15 cellular contexts compared by ENCODE assay signal in the genomic region with DNA sequence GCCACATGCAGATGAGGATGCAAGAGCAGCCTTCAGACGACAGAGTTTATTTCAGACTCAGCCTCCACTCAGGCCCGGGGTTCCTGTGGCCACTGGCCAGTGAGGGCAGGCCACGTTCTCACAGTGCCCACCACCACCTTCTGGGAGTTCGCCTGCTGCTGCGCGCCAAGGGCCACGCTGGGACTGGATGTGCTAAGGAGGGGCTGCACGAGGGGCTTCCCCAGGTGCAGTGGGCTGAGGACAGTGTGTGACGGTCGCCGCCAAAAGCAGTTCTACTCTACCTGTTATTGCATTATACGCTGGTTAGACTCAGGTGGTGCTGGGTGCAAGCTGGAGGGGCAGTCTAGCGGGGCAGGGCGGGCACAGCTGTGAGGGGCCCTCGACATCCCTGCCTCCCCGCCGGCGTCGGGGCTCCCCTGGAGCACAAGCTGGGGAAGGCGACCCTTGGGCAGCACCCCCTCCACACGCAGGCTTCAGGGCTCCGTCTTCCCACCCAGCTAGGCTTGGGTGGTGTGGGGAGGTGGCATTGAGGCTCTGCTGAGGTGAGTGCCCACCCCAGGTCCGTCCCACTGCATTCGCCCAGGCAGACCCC. TPM values are rescaled to one million over a fixed set of nuclear protein-coding genes. Genes with fewer than 3 reads are reported as not detected.
DNase-seq lines count a peak whose midpoint lies in the region; ATAC-seq, FAIRE-seq and TF ChIP-seq lines count a peak whose summit lies in the region.
"Had no signal": no experiment of that assay in that cellular context is flagged by ENCODE, and none has a peak within 500 bp of the region (broad histone marks: within the 10 kb centered on the region; RNA-seq: fewer than 3 reads in every experiment).

No MANE protein-coding gene starts in this region.

- peak overlapping the region; percentile 25 for H3K27ac Mint-ChIP-seq in activated naive CD8-positive, alpha-beta T cell treated with anti-CD3 and anti-CD28 coated beads, Interleukin-2, amount 10 ng/mL, durations not matched to agents 7 days and 5 days
- H3K27ac Mint-ChIP-seq in activated naive CD8-positive, alpha-beta T cell treated with anti-CD3 and anti-CD28 coated beads, Interleukin-2, amount 50 U/mL, for 24 hours: no peak overlapping the region
- H3K27ac Mint-ChIP-seq: CD4-positive, CD25-positive, alpha-beta regulatory T cell; GM23338 had no signal

- no peak for FAIRE-seq in H54 (lab: Jason Lieb, UNC)
- FAIRE-seq: GM12878, GM18507 had no signal

- no peak overlapping the region for H3K4me3 Mint-ChIP-seq in activated naive CD8-positive, alpha-beta T cell treated with anti-CD3 and anti-CD28 coated beads, Interleukin-2, amount 10 ng/mL, durations not matched to agents 7 days and 5 days
- no peak overlapping the region for H3K4me3 Mint-ChIP-seq in activated naive CD8-positive, alpha-beta T cell treated with anti-CD3 and anti-CD28 coated beads, Interleukin-2, amount 50 U/mL, for 24 hours
- H3K4me3 Mint-ChIP-seq: CD4-positive, CD25-positive, alpha-beta regulatory T cell; GM23338 had no signal

- POLR2A ChIA-PET in activated naive CD8-positive, alpha-beta T cell treated with anti-CD3 and anti-CD28 coated beads, Interleukin-2, amount 10 ng/mL, durations not matched to agents 7 days and 5 days (lab: Charles Lee): interaction anchor here (1.2 kb wide), 1 partner anchor 9 kb away, joined by 7 read pairs; no protein-coding TSS in a partner anchor
- POLR2A ChIA-PET in RWPE1 (lab: Yijun Ruan, JAX; ENCODE audit: low non-redundant PET): interaction anchor here (0.5 kb wide), 1 partner anchor 205 kb away, joined by 3 read pairs; no protein-coding TSS in a partner anchor

- no peak for DNase-seq in activated naive CD8-positive, alpha-beta T cell treated with anti-CD3 and anti-CD28 coated beads, Interleukin-2, amount 10 ng/mL, durations not matched to agents 7 days and 5 days
- no peak for DNase-seq in activated naive CD8-positive, alpha-beta T cell treated with anti-CD3 and anti-CD28 coated beads, Interleukin-2, amount 50 U/mL, for 24 hours
- DNase-seq in H54 (ENCODE audit: insufficient read length, low spot score) (no peak), RWPE1 (ENCODE audit: low spot score) (no peak), NCI-H146 (lab: John Stamatoyannopoulos, UW) (no peak), anterior cingulate cortex (lab: John Stamatoyannopoulos, UW) (no peak), NCI-H1105 (lab: John Stamatoyannopoulos, UW) (no peak)
- DNase-seq: Calu3; CD4-positive, CD25-positive, alpha-beta regulatory T cell; DMS79; KG1 had no signal

- peak overlapping the region; percentile 15; the same call in 1 of the 2 replicates for H3K27ac ChIP-seq in RWPE1
- H3K27ac ChIP-seq: 22Rv1 had no signal

- H3K9me3 Mint-ChIP-seq in activated naive CD8-positive, alpha-beta T cell treated with anti-CD3 and anti-CD28 coated beads, Interleukin-2, amount 10 ng/mL, durations not matched to agents 7 days and 5 days: no peaks in the 10 kb centered on the region
- no peaks in the 10 kb centered on the region for H3K9me3 Mint-ChIP-seq in activated naive CD8-positive, alpha-beta T cell treated with anti-CD3 and anti-CD28 coated beads, Interleukin-2, amount 50 U/mL, for 24 hours
- H3K9me3 Mint-ChIP-seq: CD4-positive, CD25-positive, alpha-beta regulatory T cell; GM23338 had no signal

- H3K27me3 Mint-ChIP-seq in activated naive CD8-positive, alpha-beta T cell treated with anti-CD3 and anti-CD28 coated beads, Interleukin-2, amount 10 ng/mL, durations not matched to agents 7 days and 5 days: no peaks in the 10 kb centered on the region
- peaks cover 2% of the 10 kb centered on the region for H3K27me3 Mint-ChIP-seq in activated naive CD8-positive, alpha-beta T cell treated with anti-CD3 and anti-CD28 coated beads, Interleukin-2, amount 50 U/mL, for 24 hours
- H3K27me3 Mint-ChIP-seq: CD4-positive, CD25-positive, alpha-beta regulatory T cell had no signal

- H3K4me1 Mint-ChIP-seq in activated naive CD8-positive, alpha-beta T cell treated with anti-CD3 and anti-CD28 coated beads, Interleukin-2, amount 10 ng/mL, durations not matched to agents 7 days and 5 days: peaks cover 7% of the 10 kb centered on the region
- H3K4me1 Mint-ChIP-seq in activated naive CD8-positive, alpha-beta T cell treated with anti-CD3 and anti-CD28 coated beads, Interleukin-2, amount 50 U/mL, for 24 hours: peaks cover 5% of the 10 kb centered on the region

- CTCF ChIA-PET in RWPE1 (lab: Yijun Ruan, JAX): no interaction called here

- no peak for ATAC-seq in activated naive CD8-positive, alpha-beta T cell treated with anti-CD3 and anti-CD28 coated beads, Interleukin-2, amount 10 ng/mL, durations not matched to agents 7 days and 5 days (ENCODE audit: low read depth)
- no peak for ATAC-seq in activated naive CD8-positive, alpha-beta T cell treated with anti-CD3 and anti-CD28 coated beads, Interleukin-2, amount 50 U/mL, for 24 hours
- ATAC-seq: GM23338 had no signal

- TF ChIP-seq POLR2A in H54 (IDR thresholded peaks at IDR 0.05; ENCODE audit: low read depth, low read length): 0 out of 2 replicates have a peak, but pooled peaks have one; percentile 8

- H3K36me3 Mint-ChIP-seq in activated naive CD8-positive, alpha-beta T cell treated with anti-CD3 and anti-CD28 coated beads, Interleukin-2, amount 10 ng/mL, durations not matched to agents 7 days and 5 days: peaks cover 7% of the 10 kb centered on the region
- H3K36me3 Mint-ChIP-seq in activated naive CD8-positive, alpha-beta T cell treated with anti-CD3 and anti-CD28 coated beads, Interleukin-2, amount 50 U/mL, for 24 hours (ENCODE audit: low read depth): peaks cover 3% of the 10 kb centered on the region
- H3K36me3 Mint-ChIP-seq: CD4-positive, CD25-positive, alpha-beta regulatory T cell had no signal

- TF ChIP-seq CTCF in RWPE1 (conservative IDR thresholded peaks at IDR 0.05; ENCODE audit: low read depth): no peak

RNA-seq across cellular contexts. Expression of a gene that starts 2.7 kb away (rescaled TPM):
- total RNA-seq in activated naive CD8-positive, alpha-beta T cell treated with anti-CD3 and anti-CD28 coated beads, Interleukin-2, amount 10 ng/mL, durations not matched to agents 7 days and 5 days: under 1 TPM in 1 of 2 experiments, not detected in 1; 0.37 TPM
- total RNA-seq: Calu3; CD4-positive, CD25-positive, alpha-beta regulatory T cell had no signal

RNA-seq across cellular contexts. Expression of a gene that starts 9.9 kb away (rescaled TPM):
- 10 to 100 TPM; 59.8 to 62.4 TPM for total RNA-seq in activated naive CD8-positive, alpha-beta T cell treated with anti-CD3 and anti-CD28 coated beads, Interleukin-2, amount 10 ng/mL, durations not matched to agents 7 days and 5 days

RNA-seq across cellular contexts. Expression of a gene that starts 10.9 kb away (rescaled TPM):
- total RNA-seq in activated naive CD8-positive, alpha-beta T cell treated with anti-CD3 and anti-CD28 coated beads, Interleukin-2, amount 10 ng/mL, durations not matched to agents 7 days and 5 days: 10 to 100 TPM; 35.1 to 35.8 TPM

RNA-seq across cellular contexts. Expression of a gene that starts 17.9 kb away (rescaled TPM):
- total RNA-seq in activated naive CD8-positive, alpha-beta T cell treated with anti-CD3 and anti-CD28 coated beads, Interleukin-2, amount 10 ng/mL, durations not matched to agents 7 days and 5 days: 10 to 100 TPM; 53.4 to 53.6 TPM

RNA-seq across cellular contexts. Expression of a gene that starts 22.6 kb away (rescaled TPM):
- 1,000 to 10,000 TPM; 2,888 to 3,019 TPM for total RNA-seq in activated naive CD8-positive, alpha-beta T cell treated with anti-CD3 and anti-CD28 coated beads, Interleukin-2, amount 10 ng/mL, durations not matched to agents 7 days and 5 days
